ENCODE assay signal across 9 cellular contexts in the genomic region with DNA sequence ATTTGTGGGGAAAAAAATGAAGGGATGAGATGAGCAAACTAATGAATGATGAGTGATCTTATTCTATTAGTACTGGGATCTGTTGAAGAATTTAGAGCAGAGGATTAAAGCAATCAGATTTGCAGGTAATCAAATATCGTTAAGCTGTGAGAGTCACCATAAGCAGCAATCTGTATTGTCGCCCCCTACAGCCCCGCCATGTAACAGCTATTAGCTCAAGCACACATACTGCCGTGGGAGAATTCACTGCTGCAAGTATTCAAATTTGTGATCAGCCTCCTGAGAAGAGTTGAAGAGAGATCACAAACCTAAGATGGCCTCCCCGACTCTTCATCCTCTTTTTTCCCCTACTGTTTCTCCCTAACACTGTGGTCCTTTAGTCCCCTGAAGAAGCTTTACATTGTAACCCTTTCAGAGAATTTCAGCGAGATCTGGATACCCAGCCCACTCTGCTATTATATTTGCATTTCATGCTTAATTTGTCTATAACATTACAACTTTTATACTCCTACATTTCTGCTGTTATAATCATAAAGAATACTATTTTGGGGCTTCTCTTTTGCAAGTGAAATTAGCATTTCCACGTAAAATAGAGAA. TPM values are rescaled to one million over a fixed set of nuclear protein-coding genes. Genes with fewer than 3 reads are reported as not detected.
DNase-seq lines count a peak whose midpoint lies in the region; ATAC-seq and TF ChIP-seq lines count a peak whose summit lies in the region.
"Had no signal": no experiment of that assay in that cellular context is flagged by ENCODE, and none has a peak within 500 bp of the region (broad histone marks: within the 10 kb centered on the region; RNA-seq: fewer than 3 reads in every experiment).

No MANE protein-coding gene starts in this region.

- H3K4me1 Mint-ChIP-seq in neural progenitor cell: no peaks in the 10 kb centered on the region
- H3K4me1 Mint-ChIP-seq: naive B cell had no signal

- H3K79me2 ChIP-seq in neural progenitor cell (ENCODE audit: low read depth): no peaks in the 10 kb centered on the region

- H3K4me2 ChIP-seq in neural progenitor cell: no peak overlapping the region

- H2AFZ ChIP-seq in neural progenitor cell (replicated peaks): peak overlapping the region; percentile 74

- ATAC-seq in HG02884 (IDR thresholded peaks at IDR 0.05; ENCODE audit: unreplicated experiment) (no peak), gastrocnemius medialis (no peak)

- no peak overlapping the region for H3K4me3 ChIP-seq in neural progenitor cell
- H3K4me3 ChIP-seq in gastrocnemius medialis: no peak overlapping the region

- H3K4me3 Mint-ChIP-seq in neural progenitor cell: no peak overlapping the region
- H3K4me3 Mint-ChIP-seq: naive B cell had no signal

- no peaks in the 10 kb centered on the region for H3K36me3 ChIP-seq in neural progenitor cell
- H3K36me3 ChIP-seq in gastrocnemius medialis: no peaks in the 10 kb centered on the region

- DNase-seq in COLO829 (ENCODE audit: low spot score) (peak; percentile 29), HCEC 1CT (peak; percentile 11), SK-N-DZ (ENCODE audit: low spot score) (peak; percentile 27), dermis microvascular lymphatic vessel endothelial cell (ENCODE audit: low read depth in 2 of 2) (peak; percentile 6 to 37), neural progenitor cell (ENCODE audit: low spot score) (peak; percentile 64), HK-2 (ENCODE audit: unreplicated experiment) (no peak), gastrocnemius medialis (no peak)
- DNase-seq: naive B cell had no signal

- intact Hi-C loops in gastrocnemius medialis (cut with DNase I; ENCODE audit: low total_unique reads): no loop called here

- H3K27ac ChIP-seq in neural progenitor cell (no peak overlapping the region), gastrocnemius medialis (no peak overlapping the region)

- no peak overlapping the region for H3K27ac Mint-ChIP-seq in neural progenitor cell

- H3K36me3 Mint-ChIP-seq in neural progenitor cell: no peaks in the 10 kb centered on the region

- H3K9me3 ChIP-seq in neural progenitor cell (ENCODE audit: low read depth) (no peaks in the 10 kb centered on the region), gastrocnemius medialis (no peaks in the 10 kb centered on the region)

- H3K4me1 ChIP-seq in neural progenitor cell: no peaks in the 10 kb centered on the region
- H3K4me1 ChIP-seq in gastrocnemius medialis: no peaks in the 10 kb centered on the region

- no peak for TF ChIP-seq POLR2A in gastrocnemius medialis (IDR thresholded peaks at IDR 0.05)

- H3K9me3 Mint-ChIP-seq in neural progenitor cell: peaks cover 5% of the 10 kb centered on the region

- no peaks in the 10 kb centered on the region for H3F3A ChIP-seq in neural progenitor cell (ENCODE audit: low read depth)

- no peaks in the 10 kb centered on the region for H3K27me3 ChIP-seq in neural progenitor cell
- H3K27me3 ChIP-seq in gastrocnemius medialis: peaks cover 0 to 3% (median 0%) of the 10 kb centered on the region in 3 donors

- H4K20me1 ChIP-seq in neural progenitor cell (ENCODE audit: low read depth): no peaks in the 10 kb centered on the region

- H3K9ac ChIP-seq in neural progenitor cell: no peak overlapping the region

- in situ Hi-C loops in gastrocnemius medialis (cut with MboI; ENCODE audit: low sequenced_read_pairs in 4 of 4): no loop called here

- H3K27me3 Mint-ChIP-seq in neural progenitor cell (ENCODE audit: insufficient read depth, low read depth): no peaks in the 10 kb centered on the region

- TF ChIP-seq CTCF in neural progenitor cell (IDR thresholded peaks at IDR 0.05): peak; percentile 83
- peak in 2 of 5 experiments; percentile 14 to 50 for TF ChIP-seq CTCF in gastrocnemius medialis (IDR thresholded peaks at IDR 0.05 in 4 of 5, conservative IDR thresholded peaks at IDR 0.05 in 1 of 5)

RNA-seq across cellular contexts. Expression of gene PHF24, which starts 28.5 kb away (rescaled TPM):
- not detected in 2 replicates for polyA plus RNA-seq in SK-N-DZ (2014; cell fraction: cytosol; rRNA removed)
- 0.07 TPM in 1 of 2 replicates, not detected in the other for polyA plus RNA-seq in SK-N-DZ (2014; cell fraction: nucleus; rRNA removed)
- total RNA-seq in dermis microvascular lymphatic vessel endothelial cell: under 0.01 TPM in 1 of 2 replicates, not detected in the other
- 0.71 and 1.8 TPM in 2 replicates for total RNA-seq in neural progenitor cell (ENCODE audit: low replicate concordance)
- total RNA-seq in gastrocnemius medialis: under 1 TPM in 1 of 4 donors, not detected in 3; 0.04 TPM

RNA-seq across cellular contexts. Expression of gene DNAJB5, which starts 59.9 kb away (rescaled TPM):
- 20.8 and 20.9 TPM in 2 replicates for polyA plus RNA-seq in SK-N-DZ (2014; cell fraction: cytosol; rRNA removed)
- polyA plus RNA-seq in SK-N-DZ (2014; cell fraction: nucleus; rRNA removed): 10.5 and 15.5 TPM in 2 replicates
- 3.3 and 5.9 TPM in 2 replicates for total RNA-seq in dermis microvascular lymphatic vessel endothelial cell
- total RNA-seq in neural progenitor cell (ENCODE audit: low replicate concordance): 17.4 and 26.9 TPM in 2 replicates
- 100 to 1,000 TPM in 3 of 4 donors, 10 to 100 TPM in 1; 75.3 to 187 (median 128) TPM for total RNA-seq in gastrocnemius medialis

Comparison
In these comparisons a context has a peak if more than half of its experiments do, and no peak if none do; other contexts are left out.
1. DNase-seq: peak in COLO829 (single experiment), HCEC 1CT (single experiment), SK-N-DZ (single experiment), dermis microvascular lymphatic vessel endothelial cell (2 of 2) and neural progenitor cell (single experiment); none in HK-2 (single experiment) and gastrocnemius medialis (0 of 2).